In the genomic region with DNA sequence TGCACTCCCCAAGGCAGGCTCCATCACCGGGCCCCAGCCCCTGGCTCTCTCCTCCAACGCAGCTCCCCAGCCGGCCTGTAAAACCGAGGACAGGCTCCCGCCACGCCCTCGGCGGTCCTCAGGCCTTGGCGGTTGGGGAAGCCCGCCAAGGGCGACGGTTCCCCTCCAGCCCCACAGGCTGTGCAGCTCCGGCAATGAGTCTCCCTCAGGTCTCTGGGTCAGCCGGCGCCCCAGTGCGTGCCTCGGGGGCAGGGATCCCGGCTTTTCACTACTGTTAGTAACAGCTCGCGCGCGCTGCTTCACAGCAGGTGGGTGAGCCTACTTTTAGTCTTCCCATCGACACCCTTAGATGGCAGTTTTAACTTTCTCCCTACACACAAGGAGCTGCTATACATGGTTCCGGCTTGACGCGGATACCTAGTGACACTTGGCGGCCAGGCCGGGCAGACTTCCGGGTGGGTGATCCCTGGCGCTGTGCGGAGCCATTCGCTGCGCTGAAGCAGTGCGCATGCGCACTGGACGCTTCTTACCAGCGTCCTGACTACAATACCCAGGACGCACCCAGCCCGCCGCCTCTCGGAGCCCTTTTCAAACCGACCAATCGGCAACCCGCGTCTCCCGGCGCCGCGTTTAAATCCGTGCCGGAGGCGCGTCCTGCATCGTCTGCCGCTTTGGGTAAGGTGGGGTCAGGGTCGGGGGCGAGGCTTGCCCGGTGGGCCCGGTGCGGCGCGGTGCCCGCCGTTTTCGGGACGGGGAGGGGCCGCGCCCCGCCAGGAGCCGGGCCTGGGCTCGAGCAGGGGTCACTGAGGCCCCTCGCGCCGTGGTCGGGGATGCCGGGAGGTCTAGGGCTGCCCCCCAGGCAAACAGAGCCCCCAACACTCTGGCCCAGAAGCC, we compare ENCODE assay signal across 8 cellular contexts. TPM values are rescaled to one million over a fixed set of nuclear protein-coding genes. Genes with fewer than 3 reads are reported as not detected.
DNase-seq lines count a peak whose midpoint lies in the region; ATAC-seq and TF ChIP-seq lines count a peak whose summit lies in the region.

A gene with protein sequence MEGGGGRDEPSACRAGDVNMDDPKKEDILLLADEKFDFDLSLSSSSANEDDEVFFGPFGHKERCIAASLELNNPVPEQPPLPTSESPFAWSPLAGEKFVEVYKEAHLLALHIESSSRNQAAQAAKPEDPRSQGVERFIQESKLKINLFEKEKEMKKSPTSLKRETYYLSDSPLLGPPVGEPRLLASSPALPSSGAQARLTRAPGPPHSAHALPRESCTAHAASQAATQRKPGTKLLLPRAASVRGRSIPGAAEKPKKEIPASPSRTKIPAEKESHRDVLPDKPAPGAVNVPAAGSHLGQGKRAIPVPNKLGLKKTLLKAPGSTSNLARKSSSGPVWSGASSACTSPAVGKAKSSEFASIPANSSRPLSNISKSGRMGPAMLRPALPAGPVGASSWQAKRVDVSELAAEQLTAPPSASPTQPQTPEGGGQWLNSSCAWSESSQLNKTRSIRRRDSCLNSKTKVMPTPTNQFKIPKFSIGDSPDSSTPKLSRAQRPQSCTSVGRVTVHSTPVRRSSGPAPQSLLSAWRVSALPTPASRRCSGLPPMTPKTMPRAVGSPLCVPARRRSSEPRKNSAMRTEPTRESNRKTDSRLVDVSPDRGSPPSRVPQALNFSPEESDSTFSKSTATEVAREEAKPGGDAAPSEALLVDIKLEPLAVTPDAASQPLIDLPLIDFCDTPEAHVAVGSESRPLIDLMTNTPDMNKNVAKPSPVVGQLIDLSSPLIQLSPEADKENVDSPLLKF (plus strand): TSS at position 614 of the 894 bp plus-strand sequence. CDS start 531 bp downstream, outside the sequence.

- TF ChIP-seq CTCF in right atrium auricular region (IDR thresholded peaks at IDR 0.05) (peak in 1 of 2 donors; percentile 44), vagina (IDR thresholded peaks at IDR 0.05) (peak in 1 of 3 experiments; percentile 24)

- H3K27me3 ChIP-seq in right atrium auricular region = no peaks in the 10 kb centered on the region
- H3K27me3 ChIP-seq in vagina = no peaks in the 10 kb centered on the region

- DNase-seq in NCI-H187 (lab: John Stamatoyannopoulos, UW) (peak; percentile 33 to 54), T-helper 2 cell (peak; percentile 94 to 99 (median 96)), anterior cingulate cortex (lab: John Stamatoyannopoulos, UW) (peak; percentile 42 to 99 (median 95)), right atrium auricular region (ENCODE audit: low spot score) (peak; percentile 99), pulmonary artery endothelial cell (ENCODE audit: low read depth, low spot score) (peak; percentile 87), vagina (ENCODE audit: extremely low spot score in 2 of 2) (peak in 1 of 2 donors; percentile 95)

- H3K36me3 ChIP-seq in right atrium auricular region = peaks cover 21% of the 10 kb centered on the region
- H3K36me3 ChIP-seq in vagina = peaks cover 0 to 12% of the 10 kb centered on the region in 2 donors

- H3K4me3 ChIP-seq in right atrium auricular region = peak within 1 kb of the TSS; percentile 43 to 69
- H3K4me3 ChIP-seq in vagina = peak within 1 kb of the TSS; percentile 60 to 66

- peaks cover 0 to 18% of the 10 kb centered on the region in 2 donors for H3K4me1 ChIP-seq in right atrium auricular region
- H3K4me1 ChIP-seq in vagina = peaks cover 20% of the 10 kb centered on the region

- intact Hi-C loops in vagina (cut with DNase I) = loop anchor here (5.0 to 10.0 kb wide), 2 partner anchors 174 to 302 kb away; no protein-coding TSS in a partner anchor

- ATAC-seq in GM18498 (IDR thresholded peaks at IDR 0.05; ENCODE audit: unreplicated experiment) = peak; percentile 92
- peak; percentile 90 for ATAC-seq in HG02938 (IDR thresholded peaks at IDR 0.05; ENCODE audit: unreplicated experiment)

- no peak for TF ChIP-seq POLR2A in vagina (IDR thresholded peaks at IDR 0.05)

- peak within 1 kb of the TSS; percentile 93 to 94 for H3K27ac ChIP-seq in right atrium auricular region
- H3K27ac ChIP-seq in vagina = peak within 1 kb of the TSS; percentile 93

- no peaks in the 10 kb centered on the region for H3K9me3 ChIP-seq in right atrium auricular region
- H3K9me3 ChIP-seq in vagina = no peaks in the 10 kb centered on the region

RNA-seq across cellular contexts. Expression of the gene that starts here (rescaled TPM):
- total RNA-seq in right atrium auricular region = under 1 TPM; 0.16 to 0.63 TPM
- total RNA-seq in pulmonary artery endothelial cell = 8.6 and 15.4 TPM in 2 replicates
- total RNA-seq in vagina = 2.2 TPM

Comparison
In these comparisons a context has a peak if more than half of its experiments do, and no peak if none do; other contexts are left out.
1. Peak in DNase-seq, H3K4me3 ChIP-seq and H3K27ac ChIP-seq in right atrium auricular region; RNA of the gene not detected or under 1 TPM.